In the genomic region with DNA sequence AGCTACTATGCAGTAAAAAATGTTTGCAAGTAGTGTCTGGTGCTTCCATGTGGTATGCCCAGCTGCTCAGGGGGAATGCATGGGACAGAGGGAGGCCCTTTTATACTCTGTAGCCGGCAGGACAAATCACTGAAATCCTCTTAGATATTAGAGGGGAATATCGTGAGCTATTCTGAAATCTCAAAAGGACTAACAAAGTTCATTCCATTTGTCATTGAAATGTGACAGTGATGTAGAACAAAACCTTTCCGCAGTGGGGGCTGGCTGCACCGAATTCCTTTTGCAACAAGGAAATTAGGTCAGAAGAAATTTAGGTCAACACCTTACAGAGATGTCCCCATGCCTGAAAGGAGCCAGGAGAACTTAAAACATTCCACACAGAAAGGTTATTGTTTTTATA, we compare ENCODE assay signal across 21 cellular contexts.
"Had no signal": no experiment of that assay in that cellular context is flagged by ENCODE, and none has a peak within 500 bp of the region (broad histone marks: within the 10 kb centered on the region; RNA-seq: fewer than 3 reads in every experiment).

No MANE protein-coding gene starts in this region.

- DNase-seq: activated CD4-positive, alpha-beta memory T cell treated with anti-CD3 and anti-CD28 coated beads for 36 hours; activated CD4-positive, alpha-beta T cell treated with anti-CD3 and anti-CD28 coated beads, Interleukin-2, amount 10 ng/mL, durations not matched to agents 7 days and 5 days; activated CD4-positive, CD25-positive, alpha-beta regulatory T cell; activated gamma-delta T cell; activated naive CD4-positive, alpha-beta T cell treated with anti-CD3 and anti-CD28 coated beads for 36 hours; activated T-cell treated with anti-CD3 and anti-CD28 coated beads for 4 hours; activated T-cell treated with anti-CD3 and anti-CD28 coated beads, Interleukin-2, amount 50 U/mL, for 48 hours; amygdala; MG63; MV-4-11; NCI-H1092 treated with DMSO at 0.1 percent for 48 hours; NCI-H1436; NCI-H1694 treated with DMSO at 0.1 percent for 48 hours; NCI-H2029 treated with DMSO at 0.1 percent for 48 hours; NCI-H524; PC-3; SHP77; T-helper 17 cell; T-helper 9 cell had no signal

- H3K27ac ChIP-seq: KMS-11 had no signal

- H3K4me2 ChIP-seq: KMS-11 had no signal

- H3K9ac ChIP-seq: KMS-11 had no signal

- H3K27me3 ChIP-seq: MG63 had no signal

- H3K4me3 ChIP-seq: MG63 had no signal

- ATAC-seq: activated T-helper 17 cell treated with anti-CD3 and anti-CD28 coated beads, Interleukin-2, amount 50 U/mL, for 72 hours; PC-3; T-helper 17 cell had no signal

- H3K36me3 ChIP-seq: MG63 had no signal

- H3K9me3 ChIP-seq: MG63 had no signal
